In the genomic region with DNA sequence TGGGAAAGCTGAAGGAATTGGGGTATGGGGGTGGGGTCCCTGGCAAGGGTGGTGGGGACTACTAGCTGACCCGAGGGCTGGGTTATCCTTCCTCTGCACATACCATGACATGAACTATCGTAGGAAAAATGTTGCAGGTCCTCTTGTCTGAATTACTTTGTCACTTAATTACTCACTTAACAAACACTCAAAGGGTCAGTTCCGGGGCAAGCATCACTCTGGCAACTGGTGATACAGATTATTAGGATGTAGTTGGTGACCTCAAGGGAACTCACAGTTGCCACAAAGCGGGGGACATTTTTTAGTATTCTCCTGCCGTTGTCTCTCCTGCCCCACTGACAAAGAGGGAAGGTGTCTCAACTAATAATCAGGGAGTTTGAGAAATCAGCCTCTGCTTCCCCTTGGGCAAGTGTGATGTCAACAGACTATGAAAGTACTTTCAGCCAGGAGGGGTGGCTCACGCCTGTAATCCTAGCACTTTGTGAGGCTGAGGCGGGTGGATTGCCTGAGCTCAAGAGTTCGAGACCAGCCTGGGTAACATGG, we compare ENCODE assay signal across 11 cellular contexts. TPM values are rescaled to one million over a fixed set of nuclear protein-coding genes. Genes with fewer than 3 reads are reported as not detected.
DNase-seq lines count a peak whose midpoint lies in the region; ATAC-seq and TF ChIP-seq lines count a peak whose summit lies in the region.
"Had no signal": no experiment of that assay in that cellular context is flagged by ENCODE, and none has a peak within 500 bp of the region (broad histone marks: within the 10 kb centered on the region; RNA-seq: fewer than 3 reads in every experiment).

No MANE protein-coding gene starts in this region.

- no peak overlapping the region for H2AFZ ChIP-seq in hepatocyte

- no peak overlapping the region for H3K4me2 ChIP-seq in hepatocyte

- POLR2A ChIA-PET in activated CD4-positive, alpha-beta memory T cell treated with anti-CD3 and anti-CD28 coated beads, Interleukin-2, amount 10 ng/mL, durations not matched to agents 7 days and 5 days (lab: Charles Lee), result interaction anchor here (0.6 to 16.0 kb wide), 7 partner anchors 10 to 128 kb away, joined by 3 to 316 read pairs (median 5); partner anchors contain the start of genes DNAJB1 and GIPC1

- ATAC-seq in GM21381 (IDR thresholded peaks at IDR 0.05; ENCODE audit: unreplicated experiment) (no peak), GM18505 (IDR thresholded peaks at IDR 0.05; ENCODE audit: unreplicated experiment) (no peak), left ventricle myocardium superior (no peak)

- H3K36me3 Mint-ChIP-seq in activated CD4-positive, alpha-beta memory T cell treated with anti-CD3 and anti-CD28 coated beads, Interleukin-2, amount 10 ng/mL, durations not matched to agents 7 days and 5 days (ENCODE audit: low read depth), result no peaks in the 10 kb centered on the region
- H3K36me3 Mint-ChIP-seq: IgD-negative memory B cell had no signal

- no peaks in the 10 kb centered on the region for H4K20me1 ChIP-seq in hepatocyte (ENCODE audit: insufficient read depth, poor library complexity, severe bottlenecking)

- peaks cover 2% of the 10 kb centered on the region for H3K27me3 Mint-ChIP-seq in activated CD4-positive, alpha-beta memory T cell treated with anti-CD3 and anti-CD28 coated beads, Interleukin-2, amount 10 ng/mL, durations not matched to agents 7 days and 5 days

- peak overlapping the region; percentile 98 for H3K27ac ChIP-seq in hepatocyte

- WGBS in hepatocyte (ENCODE audit: low lambda C conversion rate, missing lambda C conversion rate), result 46% methylated on average over 8 of the region's 8 CpGs

- CTCF ChIA-PET in activated CD4-positive, alpha-beta memory T cell treated with anti-CD3 and anti-CD28 coated beads, Interleukin-2, amount 10 ng/mL, durations not matched to agents 7 days and 5 days (lab: Charles Lee), result interaction anchor here (0.5 to 4.7 kb wide), 7 partner anchors 9 to 1242 kb away, joined by 3 to 39 read pairs (median 5); partner anchors contain the start of genes DNAJB1 and GIPC1

- H3K4me3 ChIP-seq in hepatocyte, result no peak overlapping the region

- H3K9me3 ChIP-seq in hepatocyte (ENCODE audit: low read depth), result no peaks in the 10 kb centered on the region

- TF ChIP-seq CTCF in hepatocyte (IDR thresholded peaks at IDR 0.05; ENCODE audit: poor library complexity), result no peak

- peak; percentile 59 for DNase-seq in AML-193 (lab: John Stamatoyannopoulos, UW)
- DNase-seq in HS-5 (ENCODE audit: low read depth), result peak; percentile 70
- DNase-seq in activated CD4-positive, alpha-beta memory T cell treated with anti-CD3 and anti-CD28 coated beads, Interleukin-2, amount 10 ng/mL, durations not matched to agents 7 days and 5 days, result no peak
- DNase-seq in hepatocyte (ENCODE audit: low spot score), result peak; percentile 64
- DNase-seq in nucleus accumbens (lab: John Stamatoyannopoulos, UW), result no peak
- no peak for DNase-seq in left ventricle myocardium superior
- DNase-seq: aorta had no signal

- no peak overlapping the region for H3K4me3 Mint-ChIP-seq in activated CD4-positive, alpha-beta memory T cell treated with anti-CD3 and anti-CD28 coated beads, Interleukin-2, amount 10 ng/mL, durations not matched to agents 7 days and 5 days
- H3K4me3 Mint-ChIP-seq: IgD-negative memory B cell had no signal

- no peaks in the 10 kb centered on the region for H3K9me2 ChIP-seq in hepatocyte (replicated peaks; ENCODE audit: insufficient read depth)

- H3K9me3 Mint-ChIP-seq in activated CD4-positive, alpha-beta memory T cell treated with anti-CD3 and anti-CD28 coated beads, Interleukin-2, amount 10 ng/mL, durations not matched to agents 7 days and 5 days, result no peaks in the 10 kb centered on the region
- H3K9me3 Mint-ChIP-seq: IgD-negative memory B cell had no signal

- H3K27me3 ChIP-seq in hepatocyte, result no peaks in the 10 kb centered on the region

- H3K4me1 Mint-ChIP-seq in activated CD4-positive, alpha-beta memory T cell treated with anti-CD3 and anti-CD28 coated beads, Interleukin-2, amount 10 ng/mL, durations not matched to agents 7 days and 5 days, result peaks cover 52% of the 10 kb centered on the region

- intact Hi-C loops in left ventricle myocardium superior (cut with micrococcal nuclease), result no loop called here

- H3K36me3 ChIP-seq in hepatocyte (replicated peaks; ENCODE audit: insufficient read depth, low read depth), result no peaks in the 10 kb centered on the region

- peaks cover 32% of the 10 kb centered on the region for H3K4me1 ChIP-seq in hepatocyte (ENCODE audit: insufficient read depth)

- peak overlapping the region; percentile 62 for H3K27ac Mint-ChIP-seq in activated CD4-positive, alpha-beta memory T cell treated with anti-CD3 and anti-CD28 coated beads, Interleukin-2, amount 10 ng/mL, durations not matched to agents 7 days and 5 days

- no peaks in the 10 kb centered on the region for H3K79me2 ChIP-seq in hepatocyte

- TF ChIP-seq POLR2A in GM18505 (IDR thresholded peaks at IDR 0.05; ENCODE audit: borderline replicate concordance, extremely low read depth, insufficient read depth, insufficient read length), result no peak

RNA-seq across cellular contexts. Expression of gene DNAJB1, which starts 10.4 kb away (rescaled TPM):
- total RNA-seq in activated CD4-positive, alpha-beta memory T cell treated with anti-CD3 and anti-CD28 coated beads, Interleukin-2, amount 10 ng/mL, durations not matched to agents 7 days and 5 days, result 100 to 1,000 TPM; 108 to 114 TPM
- total RNA-seq in hepatocyte, result 104 and 112 TPM in 2 replicates
- 179 and 185 TPM in 2 replicates for polyA plus RNA-seq in hepatocyte
- 47.9 TPM for total RNA-seq in left ventricle myocardium superior

RNA-seq across cellular contexts. Expression of gene GIPC1, which starts 11.8 kb away (rescaled TPM):
- total RNA-seq in activated CD4-positive, alpha-beta memory T cell treated with anti-CD3 and anti-CD28 coated beads, Interleukin-2, amount 10 ng/mL, durations not matched to agents 7 days and 5 days, result 10 to 100 TPM; 39.8 to 40.0 TPM
- 102 and 127 TPM in 2 replicates for total RNA-seq in hepatocyte
- polyA plus RNA-seq in hepatocyte, result 186 and 201 TPM in 2 replicates
- total RNA-seq in left ventricle myocardium superior, result 55.9 TPM

RNA-seq across cellular contexts. Expression of gene TECR, which starts 21.6 kb away (rescaled TPM):
- 100 to 1,000 TPM; 171 to 178 TPM for total RNA-seq in activated CD4-positive, alpha-beta memory T cell treated with anti-CD3 and anti-CD28 coated beads, Interleukin-2, amount 10 ng/mL, durations not matched to agents 7 days and 5 days
- total RNA-seq in hepatocyte (65.3 and 102 TPM in 2 replicates), left ventricle myocardium superior (86.4 TPM)
- polyA plus RNA-seq in hepatocyte, result 366 and 370 TPM in 2 replicates

RNA-seq across cellular contexts. Expression of gene PTGER1, which starts 32.6 kb away (rescaled TPM):
- 1 to 10 TPM in 1 of 2 experiments, under 1 TPM in 1; 0.93 to 1.3 TPM for total RNA-seq in activated CD4-positive, alpha-beta memory T cell treated with anti-CD3 and anti-CD28 coated beads, Interleukin-2, amount 10 ng/mL, durations not matched to agents 7 days and 5 days
- total RNA-seq in hepatocyte (0.60 and 2.8 TPM in 2 replicates), left ventricle myocardium superior (not detected)
- polyA plus RNA-seq in hepatocyte, result 3.5 and 7.6 TPM in 2 replicates
- total RNA-seq: temporal lobe had no signal
- polyA plus RNA-seq: aorta, IgD-negative memory B cell had no signal

Comparison
In these comparisons a context has a peak if more than half of its experiments do, and no peak if none do; other contexts are left out.
1. DNase-seq: peak in AML-193 (2 of 2), HS-5 (single experiment) and hepatocyte (single experiment); none in activated CD4-positive, alpha-beta memory T cell treated with anti-CD3 and anti-CD28 coated beads, Interleukin-2, amount 10 ng/mL, durations not matched to agents 7 days and 5 days (single experiment), nucleus accumbens (0 of 56) and left ventricle myocardium superior (single experiment).